In genomic region chr10:80079312-80079613, GRCh38 we compare ENCODE assay signal across 8 cellular contexts. TPM values are rescaled to one million over a fixed set of nuclear protein-coding genes. Genes with fewer than 3 reads are reported as not detected.
DNase-seq lines count a peak whose midpoint lies in the region; ATAC-seq, FAIRE-seq and TF ChIP-seq lines count a peak whose summit lies in the region.

No MANE protein-coding gene starts in this region.

- H4K20me1 ChIP-seq in DND-41 (ENCODE audit: insufficient read depth, low read length) = no peaks in the 10 kb centered on the region

- intact Hi-C loops in esophagus muscularis mucosa (cut with DNase I) = no loop called here

- no peak overlapping the region for H2BK12ac ChIP-seq in trophoblast cell (ENCODE audit: low read length)

- H3K27ac ChIP-seq in DND-41 (ENCODE audit: low read length) = peak overlapping the region; percentile 64
- peak overlapping the region; percentile 95 for H3K27ac ChIP-seq in RWPE1
- H3K27ac ChIP-seq in esophagus muscularis mucosa (replicated peaks in 1 of 4) = peak overlapping the region; percentile 96 to 98 (median 97)
- peak overlapping the region; percentile 100 for H3K27ac ChIP-seq in trophoblast cell (ENCODE audit: low read depth, low read length)

- H3K4me2 ChIP-seq in DND-41 (ENCODE audit: insufficient read depth, low read length) (peak overlapping the region; percentile 95), trophoblast cell (ENCODE audit: low read length) (peak overlapping the region; percentile 71)

- DNase-seq in DND-41 (no peak), RWPE1 (ENCODE audit: low spot score) (no peak), esophagus muscularis mucosa (ENCODE audit: extremely low spot score) (no peak), trophoblast cell (no peak), NCI-H1417 treated with DMSO at 0.1 percent for 48 hours (lab: John Stamatoyannopoulos, UW) (no peak), EL (no peak), GM12892 (ENCODE audit: insufficient read length) (no peak)

- H3K79me1 ChIP-seq in trophoblast cell (ENCODE audit: low read length) = peaks cover 26% of the 10 kb centered on the region

- TF ChIP-seq EP300 in esophagus muscularis mucosa (IDR thresholded peaks at IDR 0.05) = no peak

- H3K4me3 ChIP-seq in DND-41 (ENCODE audit: low read depth in 1 of 2, low read length in 2 of 2) (peak overlapping the region; percentile 53 to 86), esophagus muscularis mucosa (peak overlapping the region; percentile 86 to 90 (median 88)), trophoblast cell (ENCODE audit: low read depth, low read length) (peak overlapping the region; percentile 63)

- H2BK5ac ChIP-seq in trophoblast cell (ENCODE audit: low read depth, low read length, poor library complexity) = peak overlapping the region; percentile 83

- no peak for FAIRE-seq in GM12892 (lab: Jason Lieb, UNC)

- ATAC-seq in DND-41 (ENCODE audit: insufficient read depth, low read depth) = no peak
- no peak for ATAC-seq in HG03457 (IDR thresholded peaks at IDR 0.05; ENCODE audit: unreplicated experiment)

- H4K12ac ChIP-seq in trophoblast cell (ENCODE audit: low read depth, low read length) = no peak overlapping the region

- H2BK120ac ChIP-seq in trophoblast cell (ENCODE audit: insufficient read depth, low read length, poor library complexity) = peak overlapping the region; percentile 71

- peak overlapping the region; percentile 76 for H3K4ac ChIP-seq in trophoblast cell (ENCODE audit: low read depth, low read length)

- POLR2A ChIA-PET in RWPE1 (lab: Yijun Ruan, JAX; ENCODE audit: low non-redundant PET) = interaction anchor here (0.5 to 0.6 kb wide), 2 partner anchors 34 to 52 kb away, joined by 3 read pairs; no protein-coding TSS in a partner anchor

- no peak overlapping the region for H3K23ac ChIP-seq in trophoblast cell (ENCODE audit: low read length)

- H3K14ac ChIP-seq in trophoblast cell (ENCODE audit: low read length) = peak overlapping the region; percentile 84

- H4K91ac ChIP-seq in trophoblast cell (ENCODE audit: low read depth, low read length) = peak overlapping the region; percentile 57

- H3K4me1 ChIP-seq in DND-41 (ENCODE audit: insufficient read depth, low read length) (peaks cover 20% of the 10 kb centered on the region), esophagus muscularis mucosa (peaks cover 14 to 25% (median 20%) of the 10 kb centered on the region in 4 donors), trophoblast cell (ENCODE audit: control insufficient read depth in 1 of 2, insufficient read depth in 2 of 2, low read length in 2 of 2) (peaks cover 11 to 20% of the 10 kb centered on the region in 2 experiments)

- H4K8ac ChIP-seq in trophoblast cell (ENCODE audit: low read depth, low read length) = peak overlapping the region; percentile 83

- H2AK5ac ChIP-seq in trophoblast cell (ENCODE audit: low read length) = no peak overlapping the region

- H3K79me2 ChIP-seq in DND-41 (ENCODE audit: insufficient read depth, low read length) (no peaks in the 10 kb centered on the region; the same call in 1 of the 2 replicates), trophoblast cell (ENCODE audit: control insufficient read depth, insufficient read depth, low read length, poor library complexity) (peaks cover 5% of the 10 kb centered on the region)

- H3K27me3 ChIP-seq in DND-41 (ENCODE audit: insufficient read depth, low read length, poor library complexity) (no peaks in the 10 kb centered on the region), esophagus muscularis mucosa (no peaks in the 10 kb centered on the region), trophoblast cell (ENCODE audit: insufficient read depth, low read length) (no peaks in the 10 kb centered on the region)

- no peaks in the 10 kb centered on the region for H3K9me3 ChIP-seq in DND-41 (ENCODE audit: insufficient read depth, low read length, severe bottlenecking)
- H3K9me3 ChIP-seq in esophagus muscularis mucosa = no peaks in the 10 kb centered on the region
- no peaks in the 10 kb centered on the region for H3K9me3 ChIP-seq in trophoblast cell (ENCODE audit: insufficient read depth, low read depth, low read length)

- WGBS in esophagus muscularis mucosa = 0% methylated on average over 7 of the region's 8 CpGs
- WGBS in trophoblast cell (ENCODE audit: extremely low coverage, insufficient coverage, insufficient read length) = 100% methylated on average over 1 of the region's 8 CpGs

- CTCF ChIA-PET in RWPE1 (lab: Yijun Ruan, JAX) = interaction anchor here (1.0 to 1.6 kb wide), 4 partner anchors 20 to 143 kb away, joined by 3 to 5 read pairs (median 4); no protein-coding TSS in a partner anchor

- H3K9ac ChIP-seq in DND-41 (ENCODE audit: low read depth, low read length) (peak overlapping the region; percentile 89), trophoblast cell (ENCODE audit: low read length) (peak overlapping the region; percentile 50)

- H2AFZ ChIP-seq in DND-41 (ENCODE audit: low read depth, low read length) (peak overlapping the region; percentile 85), trophoblast cell (ENCODE audit: insufficient read depth, low read length, poor library complexity) (no peak overlapping the region)

- H3K36me3 ChIP-seq in DND-41 (ENCODE audit: insufficient read depth, low read length) (no peaks in the 10 kb centered on the region; the same call in 1 of the 2 replicates), esophagus muscularis mucosa (peaks cover 5 to 26% (median 13%) of the 10 kb centered on the region in 4 donors), trophoblast cell (ENCODE audit: control insufficient read depth in 1 of 2, insufficient read depth in 2 of 2, low read length in 2 of 2) (no peaks in the 10 kb centered on the region)

- H3K18ac ChIP-seq in trophoblast cell (ENCODE audit: low read length) = peak overlapping the region; percentile 49

- TF ChIP-seq POLR2A in esophagus muscularis mucosa (IDR thresholded peaks at IDR 0.05; ENCODE audit: low read depth) (no peak), GM12892 (IDR thresholded peaks at IDR 0.05; ENCODE audit: low read depth, low read length) (no peak)

- TF ChIP-seq CTCF in DND-41 (IDR thresholded peaks at IDR 0.05; ENCODE audit: borderline replicate concordance, extremely low read depth, low read length, poor library complexity, severe bottlenecking) (no peak), RWPE1 (conservative IDR thresholded peaks at IDR 0.05; ENCODE audit: low read depth) (no peak), esophagus muscularis mucosa (IDR thresholded peaks at IDR 0.05) (no peak)

RNA-seq across cellular contexts. Expression of gene TMEM254, which starts 0.8 kb away (rescaled TPM):
- 10 to 100 TPM in 2 of 4 donors, 1 to 10 TPM in 2; 7.1 to 14.9 (median 9.4) TPM for total RNA-seq in esophagus muscularis mucosa
- 19.2 and 20.4 TPM in 2 replicates for polyA plus RNA-seq in trophoblast cell (2013)
- polyA plus RNA-seq in GM12892 (2012; ENCODE audit: missing spikeins) = 14.1 TPM

RNA-seq across cellular contexts. Expression of gene PLAC9, which starts 53.3 kb away (rescaled TPM):
- total RNA-seq in esophagus muscularis mucosa = 10 to 100 TPM; 21.3 to 59.4 (median 39.6) TPM
- polyA plus RNA-seq in trophoblast cell (2013) = 12.4 and 12.5 TPM in 2 replicates
- not detected for polyA plus RNA-seq in GM12892 (2012; ENCODE audit: missing spikeins)
